ENCODE assay signal across 14 cellular contexts in genomic region chr2:111068435-111069058, GRCh38. TPM values are rescaled to one million over a fixed set of nuclear protein-coding genes. Genes with fewer than 3 reads are reported as not detected.
A peak's percentile ranks its signal among the peaks of the same experiment; 100 is the strongest.
DNase-seq lines count a peak whose midpoint lies in the region; ATAC-seq, FAIRE-seq and TF ChIP-seq lines count a peak whose summit lies in the region.
"Had no signal": no experiment of that assay in that cellular context is flagged by ENCODE, and none has a peak within 500 bp of the region (broad histone marks: within the 10 kb centered on the region; RNA-seq: fewer than 3 reads in every experiment).

No MANE protein-coding gene starts in this region.

- CTCF ChIA-PET in HepG2 (lab: Yijun Ruan, JAX; ENCODE audit: low intra/inter-chr PET ratio, low total read pairs) = no interaction called here

- H2AFZ ChIP-seq in HepG2 (ENCODE audit: low read length) = no peak overlapping the region
- no peak overlapping the region for H2AFZ ChIP-seq in hepatocyte

- POLR2A ChIA-PET in HepG2 (lab: Yijun Ruan, JAX) = no interaction called here

- 12% methylated on average over 4 of the region's 4 CpGs for WGBS in HepG2 (ENCODE audit: low lambda C conversion rate)
- 58% methylated on average over 4 of the region's 4 CpGs for WGBS in right lobe of liver (ENCODE audit: insufficient coverage, low coverage, low lambda C conversion rate, missing lambda C conversion rate)
- 56% methylated on average over 4 of the region's 4 CpGs for WGBS in hepatocyte (ENCODE audit: low lambda C conversion rate, missing lambda C conversion rate)

- no peak for TF ChIP-seq CTCF in HepG2 (CRISPR knock-in tag; IDR thresholded peaks at IDR 0.05)
- TF ChIP-seq CTCF in right lobe of liver (IDR thresholded peaks at IDR 0.05) = no peak
- TF ChIP-seq CTCF in hepatocyte (IDR thresholded peaks at IDR 0.05; ENCODE audit: poor library complexity) = no peak
- TF ChIP-seq CTCF in GM20000 (IDR thresholded peaks at IDR 0.05; ENCODE audit: extremely low read depth, missing control alignments) = no peak

- FAIRE-seq in HepG2 (lab: Jason Lieb, UNC) = no peak
- FAIRE-seq: astrocyte had no signal

- TF ChIP-seq EP300 in HepG2 (IDR thresholded peaks at IDR 0.05; ENCODE audit: low read depth in 2 of 2, low read length in 2 of 2) = no peak
- TF ChIP-seq EP300 in HepG2 (CRISPR knock-in tag; IDR thresholded peaks at IDR 0.05; ENCODE audit: borderline replicate concordance) = no peak

- no TSS peak for BruUV-seq in HepG2 (replicated peaks; lab: Mats Ljungman, UMichigan)

- H3K9me2 ChIP-seq in hepatocyte (replicated peaks; ENCODE audit: insufficient read depth) = no peaks in the 10 kb centered on the region

- no peaks in the 10 kb centered on the region for H3K36me3 ChIP-seq in HepG2 (replicated peaks in 1 of 2; ENCODE audit: control insufficient read depth in 1 of 2, insufficient read depth in 2 of 2, low read length in 2 of 2)
- no peaks in the 10 kb centered on the region for H3K36me3 ChIP-seq in right lobe of liver
- no peaks in the 10 kb centered on the region for H3K36me3 ChIP-seq in hepatocyte (replicated peaks; ENCODE audit: insufficient read depth, low read depth)
- H3K36me3 ChIP-seq: uterus had no signal

- no peak for ATAC-seq in HepG2
- ATAC-seq in right lobe of liver = no peak

- TF ChIP-seq RAD21 in HepG2 (CRISPR knock-in tag; IDR thresholded peaks at IDR 0.05) = no peak

- DNase-seq in HepG2 (ENCODE audit: low spot score) (no peak), right lobe of liver (no peak), NCI-H526 (lab: John Stamatoyannopoulos, UW) (peak; percentile 51 to 82), hepatocyte (ENCODE audit: low spot score) (peak; percentile 59), DMS114 treated with DMSO at 0.1 percent for 48 hours (lab: John Stamatoyannopoulos, UW; ENCODE audit: unreplicated experiment) (no peak), head of caudate nucleus (no peak), OCI-M2 (lab: John Stamatoyannopoulos, UW; ENCODE audit: unreplicated experiment) (no peak), GM20000 (ENCODE audit: low spot score) (no peak)
- DNase-seq: activated CD4-positive, alpha-beta T cell treated with anti-CD3 and anti-CD28 coated beads for 1 hour; effector CD8-positive, alpha-beta T cell; NCI-H524 treated with DMSO at 0.1 percent for 48 hours; uterus had no signal

- H3K9ac ChIP-seq in HepG2 (ENCODE audit: insufficient read depth, low read depth, low read length) = no peak overlapping the region

- peaks cover under 1% of the 10 kb centered on the region; the same call in 1 of the 2 replicates for H3K9me3 ChIP-seq in HepG2 (ENCODE audit: low read length)
- no peaks in the 10 kb centered on the region for H3K9me3 ChIP-seq in right lobe of liver
- H3K9me3 ChIP-seq in hepatocyte (ENCODE audit: low read depth) = peaks cover under 1% of the 10 kb centered on the region
- H3K9me3 ChIP-seq: uterus had no signal

- no peak overlapping the region for H3K4me2 ChIP-seq in HepG2 (ENCODE audit: low read depth, low read length)
- no peak overlapping the region for H3K4me2 ChIP-seq in hepatocyte

- no peak overlapping the region for H3K27ac ChIP-seq in HepG2 (ENCODE audit: extremely low read length, insufficient read depth, low read length)
- no peak overlapping the region for H3K27ac ChIP-seq in right lobe of liver
- H3K27ac ChIP-seq in hepatocyte = no peak overlapping the region
- H3K27ac ChIP-seq: uterus had no signal

- H3K4me3 ChIP-seq in HepG2 (replicated peaks in 1 of 3; ENCODE audit: insufficient read depth in 1 of 3, low read depth in 2 of 3, low read length in 3 of 3) (no peak overlapping the region), right lobe of liver (no peak overlapping the region), hepatocyte (no peak overlapping the region)
- H3K4me3 ChIP-seq: lung, uterus had no signal

- no peak for TF ChIP-seq POLR2A in HepG2 (IDR thresholded peaks at IDR 0.05; ENCODE audit: insufficient read depth in 1 of 2, low read depth in 2 of 2, low read length in 2 of 2)
- TF ChIP-seq POLR2A in right lobe of liver (IDR thresholded peaks at IDR 0.05) = no peak

- H3K4me1 ChIP-seq in HepG2 (ENCODE audit: insufficient read depth, low read length) (no peaks in the 10 kb centered on the region), right lobe of liver (no peaks in the 10 kb centered on the region), hepatocyte (ENCODE audit: insufficient read depth) (no peaks in the 10 kb centered on the region)
- H3K4me1 ChIP-seq: uterus had no signal

- intact Hi-C loops in HepG2 (cut with micrococcal nuclease; ENCODE audit: unreplicated experiment) (no loop called here), right lobe of liver (cut with DNase I) (no loop called here), head of caudate nucleus (cut with DNase I) (no loop called here)

- H3K79me2 ChIP-seq in HepG2 (ENCODE audit: insufficient read depth, low read length) (no peaks in the 10 kb centered on the region), hepatocyte (no peaks in the 10 kb centered on the region)

- no peaks in the 10 kb centered on the region for H4K20me1 ChIP-seq in HepG2 (ENCODE audit: insufficient read depth, low read length)
- H4K20me1 ChIP-seq in hepatocyte (ENCODE audit: insufficient read depth, poor library complexity, severe bottlenecking) = no peaks in the 10 kb centered on the region

- peaks cover 0 to 23% of the 10 kb centered on the region in 2 experiments; a peak in 1 of 5 replicates for H3K27me3 ChIP-seq in HepG2 (ENCODE audit: control insufficient read depth in 1 of 2, insufficient read depth in 2 of 2, low read length in 2 of 2)
- no peaks in the 10 kb centered on the region for H3K27me3 ChIP-seq in right lobe of liver
- H3K27me3 ChIP-seq in hepatocyte = no peaks in the 10 kb centered on the region
- H3K27me3 ChIP-seq: uterus had no signal

- in situ Hi-C loops in HepG2 (cut with HindIII; ENCODE audit: extremely low pct_ligation_motif_present, low pct_unique_long_range_greater_than_20kb) = no loop called here

TF ChIP-seq in HepG2, 621 proteins besides CTCF, POLR2A, EP300 and RAD21:
- TF ChIP-seq ZNF773 (CRISPR knock-in tag; IDR thresholded peaks at IDR 0.05; ENCODE audit: borderline replicate concordance) (no peak), MAFF (IDR thresholded peaks at IDR 0.05; ENCODE audit: low read depth, low read length) (peak; percentile 63), MAFK (conservative IDR thresholded peaks at IDR 0.05 in 1 of 2, IDR thresholded peaks at IDR 0.05 in 1 of 2; ENCODE audit: low read length in 2 of 2) (peak; percentile 70 to 78)

RNA-seq across cellular contexts. Expression of gene BCL2L11, which starts 52.2 kb away (rescaled TPM):
- total RNA-seq in HepG2 (2016; rRNA removed; fragmentation: Illumina TruSeq; extraction: Trizol) = 9.7 and 9.9 TPM in 2 replicates
- 1.5 and 4.5 TPM in 2 replicates for total RNA-seq in HepG2 (2016; cell fraction: cytosol; rRNA removed; fragmentation: Illumina TruSeq; extraction: Trizol; ENCODE audit: low read depth)
- total RNA-seq in HepG2 (2016; cell fraction: insoluble cytoplasmic fraction; rRNA removed; fragmentation: Illumina TruSeq; extraction: Trizol) = 6.4 and 9.7 TPM in 2 replicates
- 6.9 and 7.6 TPM in 2 replicates for total RNA-seq in HepG2 (2016; cell fraction: membrane; rRNA removed; fragmentation: Illumina TruSeq; extraction: Trizol)
- total RNA-seq in HepG2 (2016; cell fraction: nucleus; rRNA removed; fragmentation: Illumina TruSeq; extraction: Trizol) = 22.7 and 24.2 TPM in 2 replicates
- polyA plus RNA-seq in HepG2 (2011; rRNA removed) = 6.1 and 6.4 TPM in 2 replicates
- polyA plus RNA-seq in HepG2 (2011; cell fraction: cytosol; rRNA removed) = 3.7 and 5.7 TPM in 2 replicates
- polyA plus RNA-seq in HepG2 (2011; cell fraction: nucleus; rRNA removed) = 9.5 and 16.1 TPM in 2 replicates
- 11.6 and 12.0 TPM in 2 replicates for polyA plus RNA-seq in HepG2 (2012)
- 1.6 and 2.1 TPM in 2 replicates for polyA plus RNA-seq in HepG2 (2016; cell fraction: cytosol; fragmentation: Illumina TruSeq; extraction: Trizol; ENCODE audit: low read depth)
- polyA plus RNA-seq in HepG2 (2016; cell fraction: insoluble cytoplasmic fraction; fragmentation: Illumina TruSeq; extraction: Trizol; ENCODE audit: low read depth) = 9.9 and 10.8 TPM in 2 replicates
- 3.1 and 3.8 TPM in 2 replicates for polyA plus RNA-seq in HepG2 (2016; cell fraction: membrane; fragmentation: Illumina TruSeq; extraction: Trizol; ENCODE audit: low read depth)
- 22.4 and 23.3 TPM in 2 replicates for polyA plus RNA-seq in HepG2 (2016; cell fraction: nucleus; fragmentation: Illumina TruSeq; extraction: Trizol; ENCODE audit: insufficient read depth, low read depth)
- 7.4 and 11.0 TPM in 2 replicates for polyA minus RNA-seq in HepG2 (2011; rRNA and poly(A)+ RNA removed; ENCODE audit: low replicate concordance)
- 6.5 and 6.6 TPM in 2 replicates for polyA minus RNA-seq in HepG2 (2011; cell fraction: cytosol; rRNA and poly(A)+ RNA removed)
- 24.2 and 24.5 TPM in 2 replicates for polyA minus RNA-seq in HepG2 (2011; cell fraction: nucleus; rRNA and poly(A)+ RNA removed)
- total RNA-seq in right lobe of liver = 10 to 100 TPM in 2 of 6 experiments, 1 to 10 TPM in 4; 6.5 to 13.0 (median 8.8) TPM
- total RNA-seq in hepatocyte = 25.3 and 26.5 TPM in 2 replicates
- polyA plus RNA-seq in hepatocyte = 12.3 and 13.0 TPM in 2 replicates

Comparison
In these comparisons a context has a peak if more than half of its experiments do, and no peak if none do; other contexts are left out.
1. DNase-seq: peak in NCI-H526 (2 of 2) and hepatocyte (single experiment); none in HepG2 (single experiment), right lobe of liver (0 of 3), DMS114 treated with DMSO at 0.1 percent for 48 hours (single experiment), head of caudate nucleus (0 of 42), OCI-M2 (single experiment) and GM20000 (single experiment).